8 cellular contexts compared by ENCODE assay signal in the genomic region with DNA sequence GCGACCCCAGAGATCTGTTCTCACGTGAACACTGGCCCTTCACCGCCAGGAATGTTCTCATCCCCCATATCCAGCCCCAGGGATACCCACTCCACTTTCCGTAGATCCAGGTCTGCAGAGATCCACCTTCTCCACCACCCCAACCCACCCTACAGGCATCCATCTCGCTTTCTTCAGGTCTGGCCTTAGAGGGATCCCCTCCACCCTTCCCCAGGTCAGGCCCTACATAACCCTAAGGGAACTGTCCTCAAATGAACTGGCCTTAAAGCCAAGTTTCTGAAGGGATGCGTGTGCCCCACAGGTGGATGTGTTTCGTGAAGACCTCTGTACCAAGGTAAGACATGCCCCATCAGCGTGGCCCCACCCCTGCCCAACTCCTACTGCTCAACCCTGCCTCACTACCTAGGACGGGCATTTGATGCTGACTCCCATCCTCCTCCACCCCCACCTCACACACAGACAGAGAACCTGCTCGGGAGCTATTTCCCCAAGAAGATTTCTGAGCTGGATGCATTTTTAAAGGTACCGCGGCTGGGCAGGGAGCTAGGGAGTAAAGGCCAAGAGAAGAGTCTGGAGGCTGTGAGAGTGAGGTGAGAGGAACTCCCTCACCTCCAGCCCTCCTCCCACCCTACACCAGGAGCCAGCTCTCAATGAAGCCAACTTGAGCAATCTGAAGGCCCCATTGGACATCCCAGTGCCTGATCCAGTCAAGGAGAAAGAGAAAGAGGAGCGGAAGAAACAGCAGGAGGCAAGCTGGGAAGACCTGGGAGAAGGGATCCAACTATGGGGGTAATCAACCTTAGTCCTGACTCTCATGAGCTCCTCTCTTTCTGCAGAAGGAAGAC. TPM values are rescaled to one million over a fixed set of nuclear protein-coding genes. Genes with fewer than 3 reads are reported as not detected.
DNase-seq lines count a peak whose midpoint lies in the region; ATAC-seq and TF ChIP-seq lines count a peak whose summit lies in the region.

No MANE protein-coding gene starts in this region.

- intact Hi-C loops in Calu3 (cut with micrococcal nuclease; ENCODE audit: unreplicated experiment): no loop called here

- H3K27me3 Mint-ChIP-seq in Calu3 (ENCODE audit: unreplicated experiment): no peaks in the 10 kb centered on the region

- CTCF ChIA-PET in Calu3 (lab: Charles Lee): interaction anchor here (1.0 to 2.5 kb wide), 4 partner anchors 10 to 28 kb away, joined by 3 to 9 read pairs (median 7); a partner anchor contains a TSS

- H3K27ac ChIP-seq in OCI-LY3 (ENCODE audit: low read length) (peak overlapping the region; percentile 87), osteoblast (ENCODE audit: low read depth, low read length) (peak overlapping the region; percentile 69)

- H3K9me3 ChIP-seq in OCI-LY3 (ENCODE audit: insufficient read depth, low read length): no peaks in the 10 kb centered on the region
- no peaks in the 10 kb centered on the region for H3K9me3 ChIP-seq in endocrine pancreas (ENCODE audit: control insufficient read depth, low read length)
- H3K9me3 ChIP-seq in osteoblast (ENCODE audit: low read depth, low read length): no peaks in the 10 kb centered on the region

- DNase-seq in Calu3 (no peak), osteoblast (ENCODE audit: insufficient read length, low spot score, missing footprints) (no peak), RPMI8226 (no peak), NCI-H345 treated with DMSO at 0.1 percent for 48 hours (lab: John Stamatoyannopoulos, UW; ENCODE audit: unreplicated experiment) (no peak), KBM-7 (no peak)

- H3K9ac ChIP-seq in OCI-LY3 (ENCODE audit: low read length): peak overlapping the region; percentile 98
- H3K9ac ChIP-seq in endocrine pancreas (ENCODE audit: control insufficient read depth, insufficient read depth, low read length): peak overlapping the region; percentile 85

- peaks cover 30% of the 10 kb centered on the region for H3K4me1 Mint-ChIP-seq in Calu3 (ENCODE audit: low read depth, unreplicated experiment)

- peaks cover 54% of the 10 kb centered on the region for H3K36me3 Mint-ChIP-seq in Calu3 (ENCODE audit: insufficient read depth, unreplicated experiment)

- H3K4me2 ChIP-seq in OCI-LY3 (ENCODE audit: low read length) (peak overlapping the region; percentile 94), osteoblast (ENCODE audit: insufficient read depth, low read length) (peak overlapping the region; percentile 97)

- H3K4me3 ChIP-seq in OCI-LY3 (ENCODE audit: low read length) (peak overlapping the region; percentile 94), endocrine pancreas (ENCODE audit: control insufficient read depth, insufficient read depth, low read length) (peak overlapping the region; percentile 30), osteoblast (ENCODE audit: insufficient read depth, low read length) (peak overlapping the region; percentile 97)

- TF ChIP-seq CTCF in Calu3 (IDR thresholded peaks at IDR 0.05; ENCODE audit: unreplicated experiment): no peak
- TF ChIP-seq CTCF in OCI-LY3 (IDR thresholded peaks at IDR 0.05; ENCODE audit: low read depth, low read length): no peak
- TF ChIP-seq CTCF in osteoblast (IDR thresholded peaks at IDR 0.05; ENCODE audit: extremely low read depth, low read depth, low read length): no peak

- ATAC-seq in GM18868 (IDR thresholded peaks at IDR 0.05; ENCODE audit: unreplicated experiment): no peak

- H3K27me3 ChIP-seq in OCI-LY3 (ENCODE audit: low read depth, low read length) (no peaks in the 10 kb centered on the region), endocrine pancreas (ENCODE audit: control insufficient read depth, insufficient read depth, low read length) (no peaks in the 10 kb centered on the region), osteoblast (ENCODE audit: insufficient read depth, low read length) (no peaks in the 10 kb centered on the region)

- H3K4me1 ChIP-seq in OCI-LY3 (ENCODE audit: low read length): peaks cover 27% of the 10 kb centered on the region
- no peaks in the 10 kb centered on the region for H3K4me1 ChIP-seq in endocrine pancreas (ENCODE audit: control insufficient read depth, insufficient read depth, low read length)
- peaks cover 14% of the 10 kb centered on the region for H3K4me1 ChIP-seq in osteoblast (ENCODE audit: insufficient read depth, low read length)

- H4K20me1 ChIP-seq in OCI-LY3 (ENCODE audit: insufficient read depth, low read length) (no peaks in the 10 kb centered on the region; the same call in 1 of the 2 replicates), osteoblast (ENCODE audit: insufficient read depth, low read length) (peaks cover 8% of the 10 kb centered on the region)

- no peaks in the 10 kb centered on the region for H3K9me3 Mint-ChIP-seq in Calu3 (ENCODE audit: low read depth, unreplicated experiment)

- H3K4me3 Mint-ChIP-seq in Calu3 (ENCODE audit: low read depth, unreplicated experiment): peak overlapping the region; percentile 82

- peak overlapping the region; percentile 46 for H3K27ac Mint-ChIP-seq in Calu3 (ENCODE audit: unreplicated experiment)

- H3K79me2 ChIP-seq in OCI-LY3 (ENCODE audit: low read length): peaks cover 52% of the 10 kb centered on the region
- H3K79me2 ChIP-seq in osteoblast (ENCODE audit: insufficient read depth, low read length): peaks cover 49% of the 10 kb centered on the region

- no TSS peak for BruUV-seq in Calu3 (replicated peaks; lab: Mats Ljungman, UMichigan)

- in situ Hi-C loops in KBM-7 (cut with MboI; ENCODE audit: low pct_unique_long_range_greater_than_20kb, low sequenced_read_pairs): no loop called here

- H3K36me3 ChIP-seq in OCI-LY3 (replicated peaks; ENCODE audit: low read depth, low read length) (peaks cover 31% of the 10 kb centered on the region), endocrine pancreas (ENCODE audit: control insufficient read depth, insufficient read depth, low read length) (peaks cover 2% of the 10 kb centered on the region), osteoblast (ENCODE audit: insufficient read depth, low read length) (peaks cover 26% of the 10 kb centered on the region)

- H2AFZ ChIP-seq in OCI-LY3 (ENCODE audit: low read depth, low read length): no peak overlapping the region
- H2AFZ ChIP-seq in osteoblast (ENCODE audit: low read length): peak overlapping the region; percentile 42

RNA-seq across cellular contexts. Expression of a gene that starts 0.9 kb away (rescaled TPM):
- total RNA-seq in Calu3 (2022): 259 and 289 TPM in 2 replicates
- 95.5 and 111 TPM in 2 replicates for total RNA-seq in osteoblast

RNA-seq across cellular contexts. Expression of a gene that starts 4.5 kb away (rescaled TPM):
- total RNA-seq in Calu3 (2022) (38.0 and 39.2 TPM in 2 replicates), osteoblast (6.9 and 9.1 TPM in 2 replicates)

RNA-seq across cellular contexts. Expression of a gene that starts 6.4 kb away (rescaled TPM):
- total RNA-seq in Calu3 (2022): 0.47 and 0.98 TPM in 2 replicates
- 0.29 and 0.72 TPM in 2 replicates for total RNA-seq in osteoblast

RNA-seq across cellular contexts. Expression of a gene that starts 9.5 kb away (rescaled TPM):
- total RNA-seq in Calu3 (2022): 288 and 359 TPM in 2 replicates
- total RNA-seq in osteoblast: 47.7 and 55.7 TPM in 2 replicates

RNA-seq across cellular contexts. Expression of a gene that starts 10.4 kb away (rescaled TPM):
- total RNA-seq in Calu3 (2022): 95.9 and 103 TPM in 2 replicates
- total RNA-seq in osteoblast: 43.9 and 49.6 TPM in 2 replicates

Comparison
In these comparisons a context has a peak if more than half of its experiments do, and no peak if none do; other contexts are left out.
1. H3K4me3 ChIP-seq: peak in every context shown above with its lines; median percentile 97 in osteoblast; 94 in OCI-LY3; 30 in endocrine pancreas.